ENCODE assay signal across 1 cellular context in the genomic region with DNA sequence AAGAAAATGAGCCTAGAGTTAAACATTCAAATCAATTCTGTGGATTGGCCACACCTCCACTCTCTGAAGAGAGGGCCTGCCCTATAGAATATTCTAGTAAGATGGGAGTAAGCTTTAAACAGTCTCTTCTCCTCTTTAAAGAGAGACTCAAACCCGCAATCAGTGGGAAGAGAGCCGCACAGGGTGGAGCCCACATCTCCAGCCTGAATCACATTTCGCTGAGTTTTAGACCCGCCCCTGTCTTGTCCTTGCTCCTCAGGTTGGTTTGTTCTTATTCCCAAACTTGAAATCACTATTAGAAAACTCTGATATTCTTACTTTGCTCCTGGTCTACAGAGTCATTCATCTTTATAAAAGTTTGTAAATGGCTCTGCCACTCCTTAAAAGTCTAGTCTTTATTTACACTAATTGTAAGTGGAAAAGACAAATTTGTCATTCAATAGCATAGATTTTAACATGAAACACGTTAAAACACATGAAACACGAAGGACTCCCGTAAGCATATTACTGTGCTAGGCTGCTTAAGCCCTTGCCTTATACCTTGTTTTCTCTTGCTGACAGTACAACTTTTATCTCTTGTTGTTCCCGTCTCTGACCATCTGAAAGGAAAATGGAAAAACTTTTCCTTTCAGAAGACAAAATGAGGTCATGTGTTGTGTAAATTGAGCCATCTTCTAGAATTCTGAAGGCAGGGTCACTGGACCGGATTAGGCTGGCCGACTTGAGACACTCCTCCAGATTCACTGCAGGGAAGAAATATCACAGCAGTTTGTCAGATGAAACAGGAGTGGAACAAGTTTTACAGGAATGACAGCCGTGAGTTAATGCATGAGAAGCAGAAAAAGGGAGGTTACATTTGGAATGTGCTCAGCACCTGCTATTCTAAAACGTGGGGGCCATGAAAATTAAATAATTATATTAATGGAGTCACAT.
TF ChIP-seq lines count a peak whose summit lies in the region.

No MANE protein-coding gene starts in this region.

TF ChIP-seq in GM23338, 12 proteins besides CTCF, POLR2A, EP300 and RAD21:
- TF ChIP-seq, protein P1, sequence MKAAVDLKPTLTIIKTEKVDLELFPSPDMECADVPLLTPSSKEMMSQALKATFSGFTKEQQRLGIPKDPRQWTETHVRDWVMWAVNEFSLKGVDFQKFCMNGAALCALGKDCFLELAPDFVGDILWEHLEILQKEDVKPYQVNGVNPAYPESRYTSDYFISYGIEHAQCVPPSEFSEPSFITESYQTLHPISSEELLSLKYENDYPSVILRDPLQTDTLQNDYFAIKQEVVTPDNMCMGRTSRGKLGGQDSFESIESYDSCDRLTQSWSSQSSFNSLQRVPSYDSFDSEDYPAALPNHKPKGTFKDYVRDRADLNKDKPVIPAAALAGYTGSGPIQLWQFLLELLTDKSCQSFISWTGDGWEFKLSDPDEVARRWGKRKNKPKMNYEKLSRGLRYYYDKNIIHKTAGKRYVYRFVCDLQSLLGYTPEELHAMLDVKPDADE (IDR thresholded peaks at IDR 0.05), result no peak
- TF ChIP-seq ZNF462 (CRISPR knock-in tag; IDR thresholded peaks at IDR 0.05), result no peak
- TF ChIP-seq STAT1 (IDR thresholded peaks at IDR 0.05; ENCODE audit: unreplicated experiment), result no peak
- no peak for TF ChIP-seq REST (IDR thresholded peaks at IDR 0.05; ENCODE audit: unreplicated experiment)
- no peak for TF ChIP-seq POLR2AphosphoS5 (IDR thresholded peaks at IDR 0.05; ENCODE audit: low read depth)
- TF ChIP-seq EZH2phosphoT487 (IDR thresholded peaks at IDR 0.05; ENCODE audit: unreplicated experiment), result no peak
- TF ChIP-seq ZNF114 (CRISPR knock-in tag; IDR thresholded peaks at IDR 0.05), result no peak
- no peak for TF ChIP-seq EZH2 (IDR thresholded peaks at IDR 0.05; ENCODE audit: low read depth, unreplicated experiment)
- TF ChIP-seq CREB1 (CRISPR knock-in tag; IDR thresholded peaks at IDR 0.05; ENCODE audit: low read depth), result no peak
- TF ChIP-seq ZNF331 (CRISPR knock-in tag; IDR thresholded peaks at IDR 0.05; ENCODE audit: low read depth), result no peak
- no peak for TF ChIP-seq NANOG (IDR thresholded peaks at IDR 0.05; ENCODE audit: borderline replicate concordance)
- TF ChIP-seq JUNB (IDR thresholded peaks at IDR 0.05; ENCODE audit: unreplicated experiment), result no peak
